In the genomic region with DNA sequence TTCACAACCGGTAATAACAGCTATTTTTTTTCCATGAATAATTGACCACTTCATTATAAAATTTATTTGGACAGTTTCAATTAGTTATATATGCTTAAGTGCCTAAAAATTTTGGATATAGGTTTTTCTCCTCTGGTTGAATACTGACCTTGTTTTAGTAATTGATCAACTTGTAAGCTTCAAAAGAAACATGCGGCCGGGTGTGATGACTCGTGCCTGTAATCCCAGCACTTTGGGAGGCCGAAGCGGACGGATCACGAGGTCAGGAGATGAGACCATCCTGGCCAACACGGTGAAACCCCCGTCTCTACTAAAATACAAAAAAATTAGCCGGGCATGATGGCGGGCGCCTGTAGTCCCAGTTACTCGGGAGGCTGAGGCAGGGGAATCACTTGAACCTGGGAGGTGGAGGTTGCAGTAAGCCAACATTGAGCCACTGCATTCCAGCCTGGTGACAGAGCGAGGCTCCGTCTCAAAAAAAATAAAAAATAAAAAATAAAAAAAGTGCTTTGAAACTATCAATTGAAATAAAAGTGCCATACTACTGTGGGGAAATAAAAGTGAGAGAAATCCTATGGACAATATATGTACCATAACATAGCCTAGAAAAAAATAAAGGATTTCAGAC, we compare ENCODE assay signal across 8 cellular contexts.
A peak's percentile ranks its signal among the peaks of the same experiment; 100 is the strongest.
DNase-seq lines count a peak whose midpoint lies in the region; ATAC-seq, FAIRE-seq and TF ChIP-seq lines count a peak whose summit lies in the region.
"Not testable (repeated sequence)": the region's sequence is repeated elsewhere in the genome, so short reads cannot be mapped to it uniquely, and the experiment has no call there.

No MANE protein-coding gene starts in this region.

- POLR2A ChIA-PET in activated CD4-positive, alpha-beta memory T cell treated with anti-CD3 and anti-CD28 coated beads for 36 hours (lab: Charles Lee): interaction anchor here (0.8 to 10.8 kb wide), 8 partner anchors 9 to 316 kb away, joined by 3 to 97 read pairs (median 6); no protein-coding TSS in a partner anchor

- not testable (repeated sequence) for H3K4me3 ChIP-seq in brain microvascular endothelial cell (ENCODE audit: low read depth, low read length)

- peak overlapping the region; percentile 86 for H3K4me3 Mint-ChIP-seq in T-helper 17 cell
- H3K4me3 Mint-ChIP-seq in activated CD4-positive, alpha-beta memory T cell treated with anti-CD3 and anti-CD28 coated beads for 36 hours: peak overlapping the region; percentile 74
- peak overlapping the region; percentile 68 to 99 for H3K4me3 Mint-ChIP-seq in activated T-cell treated with anti-CD3 and anti-CD28 coated beads, Interleukin-2, amount 50 U/mL, for 72 hours
- H3K4me3 Mint-ChIP-seq in stimulated activated naive CD8-positive, alpha-beta T cell treated with anti-CD3 and anti-CD28 coated beads, Interleukin-15, Interleukin-2, amounts not matched to agents 100 ng/mL and 50 ng/mL, for 24 hours: peak overlapping the region; percentile 50

- not testable (repeated sequence) for H3K9me3 Mint-ChIP-seq in activated CD4-positive, alpha-beta memory T cell treated with anti-CD3 and anti-CD28 coated beads for 36 hours; activated T-cell treated with anti-CD3 and anti-CD28 coated beads, Interleukin-2, amount 50 U/mL, for 72 hours; activated naive CD4-positive, alpha-beta T cell treated with anti-CD3 and anti-CD28 coated beads, Interleukin-2, amount 50 U/mL, for 72 hours; stimulated activated naive CD8-positive, alpha-beta T cell treated with anti-CD3 and anti-CD28 coated beads, Interleukin-15, Interleukin-2, amounts not matched to agents 100 ng/mL and 50 ng/mL, for 24 hours

- H3K27me3 Mint-ChIP-seq in T-helper 17 cell; activated CD4-positive, alpha-beta memory T cell treated with anti-CD3 and anti-CD28 coated beads for 36 hours; activated T-cell treated with anti-CD3 and anti-CD28 coated beads, Interleukin-2, amount 50 U/mL, for 72 hours (ENCODE audit: low read depth); stimulated activated naive CD8-positive, alpha-beta T cell treated with anti-CD3 and anti-CD28 coated beads, Interleukin-15, Interleukin-2, amounts not matched to agents 100 ng/mL and 50 ng/mL, for 24 hours: not testable (repeated sequence)

- H3K36me3 ChIP-seq in brain microvascular endothelial cell (replicated peaks): not testable (repeated sequence)

- H3K27ac ChIP-seq in brain microvascular endothelial cell: peak overlapping the region; percentile 2

- intact Hi-C loops in activated CD4-positive, alpha-beta memory T cell treated with anti-CD3 and anti-CD28 coated beads for 36 hours (cut with micrococcal nuclease): loop anchor here (2.0 kb wide), 1 partner anchor 169 kb away; no protein-coding TSS in a partner anchor

- in situ Hi-C loops in brain microvascular endothelial cell (cut with HindIII; ENCODE audit: low pct_ligation_motif_present, low sequenced_read_pairs): not testable (repeated sequence)

- TF ChIP-seq CTCF in brain microvascular endothelial cell (IDR thresholded peaks at IDR 0.05; ENCODE audit: low read depth, low read length, missing control alignments): not testable (repeated sequence)

- not testable (repeated sequence) for H3K27me3 ChIP-seq in brain microvascular endothelial cell (replicated peaks)

- not testable (repeated sequence) for ATAC-seq in T-helper 17 cell; activated T-cell treated with anti-CD3 and anti-CD28 coated beads, Interleukin-2, amount 50 U/mL, for 72 hours (replicated peaks in 1 of 2); activated naive CD4-positive, alpha-beta T cell treated with anti-CD3 and anti-CD28 coated beads, Interleukin-2, amount 50 U/mL, for 72 hours

- peak; percentile 15 for FAIRE-seq in G401.6 (lab: Jason Lieb, UNC)

- not testable (repeated sequence) for H3K9me3 ChIP-seq in T-helper 17 cell (ENCODE audit: control insufficient read depth, low read length, poor library complexity, severe bottlenecking)

- H3K36me3 Mint-ChIP-seq in T-helper 17 cell (ENCODE audit: low read depth): peaks cover 17% of the 10 kb centered on the region
- peaks cover 72% of the 10 kb centered on the region for H3K36me3 Mint-ChIP-seq in activated CD4-positive, alpha-beta memory T cell treated with anti-CD3 and anti-CD28 coated beads for 36 hours
- peaks cover 16 to 41% of the 10 kb centered on the region in 2 donors for H3K36me3 Mint-ChIP-seq in activated T-cell treated with anti-CD3 and anti-CD28 coated beads, Interleukin-2, amount 50 U/mL, for 72 hours (ENCODE audit: insufficient read depth in 2 of 2)
- H3K36me3 Mint-ChIP-seq in activated naive CD4-positive, alpha-beta T cell treated with anti-CD3 and anti-CD28 coated beads, Interleukin-2, amount 50 U/mL, for 72 hours: peaks cover 56 to 84% of the 10 kb centered on the region in 2 donors
- peaks cover 82% of the 10 kb centered on the region for H3K36me3 Mint-ChIP-seq in stimulated activated naive CD8-positive, alpha-beta T cell treated with anti-CD3 and anti-CD28 coated beads, Interleukin-15, Interleukin-2, amounts not matched to agents 100 ng/mL and 50 ng/mL, for 24 hours (ENCODE audit: low read depth)

- CTCF ChIA-PET in activated CD4-positive, alpha-beta memory T cell treated with anti-CD3 and anti-CD28 coated beads for 36 hours (lab: Charles Lee): interaction anchor here (0.9 to 3.3 kb wide), 6 partner anchors 9 to 169 kb away, joined by 3 to 9 read pairs (median 4); no protein-coding TSS in a partner anchor

- DNase-seq in T-helper 17 cell; activated T-cell treated with anti-CD3 and anti-CD28 coated beads, Interleukin-2, amount 50 U/mL, for 72 hours; activated naive CD4-positive, alpha-beta T cell treated with anti-CD3 and anti-CD28 coated beads, Interleukin-2, amount 50 U/mL, for 72 hours (ENCODE audit: low spot score in 2 of 2): not testable (repeated sequence)
- peak; percentile 46 for DNase-seq in activated CD4-positive, alpha-beta memory T cell treated with anti-CD3 and anti-CD28 coated beads for 36 hours
- DNase-seq in brain microvascular endothelial cell: peak; percentile 32
- DNase-seq in iris pigment epithelial cell (ENCODE audit: low read depth): peak; percentile 34

- peaks cover 62% of the 10 kb centered on the region for H3K4me1 Mint-ChIP-seq in T-helper 17 cell
- peaks cover 62% of the 10 kb centered on the region for H3K4me1 Mint-ChIP-seq in activated CD4-positive, alpha-beta memory T cell treated with anti-CD3 and anti-CD28 coated beads for 36 hours (ENCODE audit: low read depth)
- peaks cover 91% of the 10 kb centered on the region for H3K4me1 Mint-ChIP-seq in activated T-cell treated with anti-CD3 and anti-CD28 coated beads, Interleukin-2, amount 50 U/mL, for 72 hours (ENCODE audit: low read depth)
- peaks cover 89% of the 10 kb centered on the region for H3K4me1 Mint-ChIP-seq in stimulated activated naive CD8-positive, alpha-beta T cell treated with anti-CD3 and anti-CD28 coated beads, Interleukin-15, Interleukin-2, amounts not matched to agents 100 ng/mL and 50 ng/mL, for 24 hours (ENCODE audit: low read depth)

- H3K27ac Mint-ChIP-seq in T-helper 17 cell: peak overlapping the region; percentile 97
- H3K27ac Mint-ChIP-seq in activated CD4-positive, alpha-beta memory T cell treated with anti-CD3 and anti-CD28 coated beads for 36 hours: peak overlapping the region; percentile 90
- H3K27ac Mint-ChIP-seq in activated T-cell treated with anti-CD3 and anti-CD28 coated beads, Interleukin-2, amount 50 U/mL, for 72 hours: peak overlapping the region; percentile 100
- peak overlapping the region; percentile 98 for H3K27ac Mint-ChIP-seq in activated naive CD4-positive, alpha-beta T cell treated with anti-CD3 and anti-CD28 coated beads, Interleukin-2, amount 50 U/mL, for 72 hours
- peak overlapping the region; percentile 98 for H3K27ac Mint-ChIP-seq in stimulated activated naive CD8-positive, alpha-beta T cell treated with anti-CD3 and anti-CD28 coated beads, Interleukin-15, Interleukin-2, amounts not matched to agents 100 ng/mL and 50 ng/mL, for 24 hours
